In the genomic region with DNA sequence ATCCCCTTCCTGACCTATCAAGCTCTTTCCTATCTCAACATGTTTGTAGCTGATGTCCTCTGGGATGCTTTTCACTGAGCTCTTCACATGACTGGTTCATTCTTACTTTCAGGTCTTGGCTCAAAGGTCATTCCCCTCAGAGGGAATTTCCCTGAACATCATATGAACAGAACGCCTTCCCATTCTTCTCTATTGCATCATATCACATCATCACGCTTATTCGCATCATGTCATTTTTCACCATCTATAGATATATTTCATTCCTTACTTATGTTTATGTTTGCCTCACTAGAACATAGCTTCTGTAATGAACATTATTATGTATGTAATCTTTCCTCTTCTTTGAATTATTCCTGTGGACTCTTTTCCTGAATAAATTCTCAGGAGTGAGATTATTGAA, we compare ENCODE assay signal across 28 cellular contexts.
"Had no signal": no experiment of that assay in that cellular context is flagged by ENCODE, and none has a peak within 500 bp of the region (broad histone marks: within the 10 kb centered on the region; RNA-seq: fewer than 3 reads in every experiment).

No MANE protein-coding gene starts in this region.

- ATAC-seq: naive thymus-derived CD4-positive, alpha-beta T cell; natural killer cell; psoas muscle; right cardiac atrium; sciatic nerve; stimulated activated memory B cell treated with anti-CD40 and anti-IgM and Interleukin-4, amounts not matched to agents 10 μg/mL and 1 μg/mL and 100 μg/mL, for 72 hours had no signal

- H3K4me3 ChIP-seq: neural progenitor cell, ovary, psoas muscle, skin epidermis, smooth muscle cell, spleen, stomach, thoracic aorta, thyroid gland, tibial nerve, upper lobe of left lung, vagina had no signal

- H3K27me3 ChIP-seq: neural progenitor cell, ovary, spleen, stomach, thyroid gland, tibial nerve, upper lobe of left lung, vagina had no signal

- H3K4me1 ChIP-seq: parathyroid adenoma, psoas muscle, spleen, thyroid gland, vagina had no signal

- H3K36me3 ChIP-seq: neural progenitor cell, ovary, spleen, stomach, thoracic aorta, thyroid gland, tibial nerve, upper lobe of left lung, vagina had no signal

- H3K9me3 ChIP-seq: ovary, psoas muscle, spleen, stomach, thoracic aorta, thyroid gland, tibial nerve, upper lobe of left lung, vagina had no signal

- H3K4me2 ChIP-seq: neural progenitor cell, smooth muscle cell had no signal

- H3K9ac ChIP-seq: neural progenitor cell, parathyroid adenoma had no signal

- H3K79me2 ChIP-seq: parathyroid adenoma had no signal

- FAIRE-seq: urothelium cell line had no signal

- H2AFZ ChIP-seq: neural progenitor cell, parathyroid adenoma had no signal

- H3K27ac ChIP-seq: neural progenitor cell, ovary, parathyroid adenoma, psoas muscle, spleen, stomach, thoracic aorta, thyroid gland, tibial nerve, upper lobe of left lung, vagina had no signal

- DNase-seq: naive thymus-derived CD4-positive, alpha-beta T cell; natural killer cell; occipital lobe; ovary; posterior cingulate gyrus; psoas muscle; right cardiac atrium; spleen; stimulated activated CD4-positive, alpha-beta T cell treated with anti-CD3 and anti-CD28 coated beads, Interleukin-12 subunit alpha, Interleukin-12 subunit beta, amount 100 ng/mL, for 4 hours; stimulated activated CD4-positive, alpha-beta T cell treated with anti-CD3 and anti-CD28 coated beads, Interleukin-1b, Interleukin-23, amount 100 ng/mL, for 48 hours; stimulated activated CD4-positive, alpha-beta T cell treated with anti-CD3 and anti-CD28 coated beads, Interleukin-4, amount 100 ng/mL, for 1 hour; stimulated activated CD4-positive, alpha-beta T cell treated with anti-CD3 and anti-CD28 coated beads, Interleukin-4, amount 100 ng/mL, for 4 hours; stimulated activated CD8-positive, alpha-beta memory T cell treated with anti-CD3 and anti-CD28 coated beads, Interleukin-4, amount 100 ng/mL, for 48 hours; stimulated activated naive CD4-positive, alpha-beta T cell; stomach; thyroid gland; trophoblast cell; upper lobe of left lung had no signal
